In genomic region chr7:116499168-116500070, GRCh38 we compare ENCODE assay signal across 7 cellular contexts. TPM values are rescaled to one million over a fixed set of nuclear protein-coding genes. Genes with fewer than 3 reads are reported as not detected.
DNase-seq lines count a peak whose midpoint lies in the region; ATAC-seq and TF ChIP-seq lines count a peak whose summit lies in the region.

A gene with protein sequence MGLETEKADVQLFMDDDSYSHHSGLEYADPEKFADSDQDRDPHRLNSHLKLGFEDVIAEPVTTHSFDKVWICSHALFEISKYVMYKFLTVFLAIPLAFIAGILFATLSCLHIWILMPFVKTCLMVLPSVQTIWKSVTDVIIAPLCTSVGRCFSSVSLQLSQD (plus strand): TSS chr7:116499738. CDS start chr7:116499782, 44 bp downstream.

- peak; percentile 48 for ATAC-seq in HG02678 (IDR thresholded peaks at IDR 0.05; ENCODE audit: unreplicated experiment)
- ATAC-seq in SK-N-SH treated with all-trans-retinoic acid at 6 μM for 48 hours: peak; percentile 76
- ATAC-seq in stimulated activated naive B cell treated with anti-CD40 and anti-IgM and Interleukin-4, amounts not matched to agents 10 μg/mL and 1 μg/mL and 100 μg/mL, for 72 hours (replicated peaks): peak; percentile 66 to 67

- H3K27ac Mint-ChIP-seq in stimulated activated naive B cell treated with anti-CD40 and anti-IgM and Interleukin-4, amounts not matched to agents 10 μg/mL and 1 μg/mL and 100 μg/mL, for 72 hours: no peak within 1 kb of the TSS

- peaks cover 13 to 17% of the 10 kb centered on the region in 2 donors for H3K4me1 Mint-ChIP-seq in stimulated activated naive B cell treated with anti-CD40 and anti-IgM and Interleukin-4, amounts not matched to agents 10 μg/mL and 1 μg/mL and 100 μg/mL, for 72 hours

- H3K36me3 Mint-ChIP-seq in stimulated activated naive B cell treated with anti-CD40 and anti-IgM and Interleukin-4, amounts not matched to agents 10 μg/mL and 1 μg/mL and 100 μg/mL, for 72 hours: no peaks in the 10 kb centered on the region

- peak within 1 kb of the TSS; percentile 61 for H3K4me3 ChIP-seq in GM12875 (ENCODE audit: low read depth, low read length)

- DNase-seq in dermis blood vessel endothelial cell (peak; percentile 82), left kidney (ENCODE audit: low read depth, low spot score) (peak; percentile 79), OCI-M2 (lab: John Stamatoyannopoulos, UW; ENCODE audit: unreplicated experiment) (no peak)
- DNase-seq in stimulated activated naive B cell treated with anti-CD40 and anti-IgM and Interleukin-4, amounts not matched to agents 10 μg/mL and 1 μg/mL and 100 μg/mL, for 72 hours: no peak

- H3K9me3 Mint-ChIP-seq in stimulated activated naive B cell treated with anti-CD40 and anti-IgM and Interleukin-4, amounts not matched to agents 10 μg/mL and 1 μg/mL and 100 μg/mL, for 72 hours: peaks cover 2 to 3% of the 10 kb centered on the region in 2 donors

- no peak for TF ChIP-seq CTCF in GM12875 (IDR thresholded peaks at IDR 0.05; ENCODE audit: borderline replicate concordance, insufficient read depth, low read depth, low read length)

- H3K4me3 Mint-ChIP-seq in stimulated activated naive B cell treated with anti-CD40 and anti-IgM and Interleukin-4, amounts not matched to agents 10 μg/mL and 1 μg/mL and 100 μg/mL, for 72 hours: peak within 1 kb of the TSS; percentile 72 to 80

- peaks cover 49 to 62% of the 10 kb centered on the region in 2 donors for H3K27me3 Mint-ChIP-seq in stimulated activated naive B cell treated with anti-CD40 and anti-IgM and Interleukin-4, amounts not matched to agents 10 μg/mL and 1 μg/mL and 100 μg/mL, for 72 hours

TF ChIP-seq in SK-N-SH treated with all-trans-retinoic acid at 6 μM for 48 hours, 23 proteins besides CTCF, POLR2A, EP300 and RAD21:
- no peak for TF ChIP-seq ZC3H10 (CRISPR knock-in tag; IDR thresholded peaks at IDR 0.05)

RNA-seq across cellular contexts. Expression of the gene that starts here (rescaled TPM):
- total RNA-seq in dermis blood vessel endothelial cell: 247 and 291 TPM in 2 replicates

Comparison
In these comparisons a context has a peak if more than half of its experiments do, and no peak if none do; other contexts are left out.
1. DNase-seq: peak in dermis blood vessel endothelial cell (single experiment) and left kidney (single experiment); none in stimulated activated naive B cell treated with anti-CD40 and anti-IgM and Interleukin-4, amounts not matched to agents 10 μg/mL and 1 μg/mL and 100 μg/mL, for 72 hours (single experiment) and OCI-M2 (single experiment).
2. Peak in every context shown above with its lines, with median percentiles within 50 percentile points of each other: ATAC-seq.